17 cellular contexts compared by ENCODE assay signal in genomic region chr3:43062556-43063040, GRCh38.
DNase-seq lines count a peak whose midpoint lies in the region; ATAC-seq, FAIRE-seq and TF ChIP-seq lines count a peak whose summit lies in the region.
"Had no signal": no experiment of that assay in that cellular context is flagged by ENCODE, and none has a peak within 500 bp of the region (broad histone marks: within the 10 kb centered on the region; RNA-seq: fewer than 3 reads in every experiment).

No MANE protein-coding gene starts in this region.

- no peak for TF ChIP-seq POLR2A in H54 (IDR thresholded peaks at IDR 0.05; ENCODE audit: low read depth, low read length)

- H3K36me3 ChIP-seq in BLaER1 (no peaks in the 10 kb centered on the region), KOPT-K1 (ENCODE audit: insufficient read depth, low read length) (no peaks in the 10 kb centered on the region)

- CTCF ChIA-PET in HEK293T (lab: Yijun Ruan, JAX), result no interaction called here

- no peak overlapping the region for H3K4me3 ChIP-seq in BLaER1
- H3K4me3 ChIP-seq in choroid plexus epithelial cell (ENCODE audit: low read depth, low read length), result no peak overlapping the region
- H3K4me3 ChIP-seq: psoas muscle had no signal

- no peak for ATAC-seq in GM19455 (IDR thresholded peaks at IDR 0.05; ENCODE audit: unreplicated experiment)
- ATAC-seq: stimulated activated naive B cell treated with anti-CD40 and anti-IgM and Interleukin-4, amounts not matched to agents 10 μg/mL and 1 μg/mL and 100 μg/mL, for 72 hours had no signal

- H3K9me3 ChIP-seq in BLaER1 (peaks cover 8% of the 10 kb centered on the region; the same call in 1 of the 2 replicates), KOPT-K1 (ENCODE audit: insufficient read depth, low read length, poor library complexity, severe bottlenecking) (no peaks in the 10 kb centered on the region)
- H3K9me3 ChIP-seq: psoas muscle had no signal

- DNase-seq in choroid plexus epithelial cell (ENCODE audit: low read depth), result peak; percentile 7
- peak; percentile 58 for DNase-seq in iPS-NIHi7 (ENCODE audit: extremely low spot score)
- DNase-seq in HEK293T (ENCODE audit: extremely low spot score), result no peak
- DNase-seq in H54 (ENCODE audit: insufficient read length, low spot score), result no peak
- DNase-seq in stimulated activated CD8-positive, alpha-beta memory T cell treated with anti-CD3 and anti-CD28 coated beads, Interleukin-4, amount 100 ng/mL, for 48 hours, result no peak
- DNase-seq: activated CD4-positive, CD25-positive, alpha-beta regulatory T cell; activated effector memory CD4-positive, alpha-beta T cell treated with anti-CD3 and anti-CD28 coated beads, Interleukin-2, amount 50 U/mL, for 16 hours; EL; HFFc6; NCI-H1436 treated with DMSO at 0.1 percent for 48 hours; nephron progenitor cell; psoas muscle; stimulated activated naive B cell treated with anti-CD40 and anti-IgM and Interleukin-4, amounts not matched to agents 10 μg/mL and 1 μg/mL and 100 μg/mL, for 72 hours had no signal

- no peak overlapping the region for H3K9ac ChIP-seq in BLaER1

- TF ChIP-seq CTCF in choroid plexus epithelial cell (conservative IDR thresholded peaks at IDR 0.05; ENCODE audit: low read depth, low read length), result no peak

- no peaks in the 10 kb centered on the region for H4K20me1 ChIP-seq in BLaER1

- H3K27me3 ChIP-seq in BLaER1, result no peaks in the 10 kb centered on the region

- H3K4me2 ChIP-seq in BLaER1, result peak overlapping the region; percentile 32

- peaks cover 10% of the 10 kb centered on the region for H3K4me1 ChIP-seq in BLaER1
- H3K4me1 ChIP-seq: psoas muscle had no signal

- POLR2A ChIA-PET in HEK293T (lab: Yijun Ruan, JAX), result no interaction called here

- FAIRE-seq in H54 (lab: Jason Lieb, UNC), result no peak
- FAIRE-seq: colon had no signal

- no peak overlapping the region for H3K27ac ChIP-seq in BLaER1
- H3K27ac ChIP-seq in KOPT-K1 (ENCODE audit: low read depth, low read length, poor library complexity, severe bottlenecking), result peak overlapping the region; percentile 70
- H3K27ac ChIP-seq: psoas muscle had no signal

TF ChIP-seq in HEK293T, 16 proteins besides CTCF, POLR2A, EP300 and RAD21:
- TF ChIP-seq LEF1 (IDR thresholded peaks at IDR 0.05; ENCODE audit: borderline replicate concordance) (no peak), ARNT (IDR thresholded peaks at IDR 0.05) (no peak), FOXA1 (IDR thresholded peaks at IDR 0.05) (no peak), SUZ12 (IDR thresholded peaks at IDR 0.05) (no peak), ELF4 (IDR thresholded peaks at IDR 0.05) (no peak), SP1 (IDR thresholded peaks at IDR 0.05) (no peak)
- TF ChIP-seq, protein P1, sequence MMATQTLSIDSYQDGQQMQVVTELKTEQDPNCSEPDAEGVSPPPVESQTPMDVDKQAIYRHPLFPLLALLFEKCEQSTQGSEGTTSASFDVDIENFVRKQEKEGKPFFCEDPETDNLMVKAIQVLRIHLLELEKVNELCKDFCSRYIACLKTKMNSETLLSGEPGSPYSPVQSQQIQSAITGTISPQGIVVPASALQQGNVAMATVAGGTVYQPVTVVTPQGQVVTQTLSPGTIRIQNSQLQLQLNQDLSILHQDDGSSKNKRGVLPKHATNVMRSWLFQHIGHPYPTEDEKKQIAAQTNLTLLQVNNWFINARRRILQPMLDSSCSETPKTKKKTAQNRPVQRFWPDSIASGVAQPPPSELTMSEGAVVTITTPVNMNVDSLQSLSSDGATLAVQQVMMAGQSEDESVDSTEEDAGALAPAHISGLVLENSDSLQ (IDR thresholded peaks at IDR 0.05), result no peak

Comparison
In these comparisons a context has a peak if more than half of its experiments do, and no peak if none do; other contexts are left out.
1. DNase-seq: peak in choroid plexus epithelial cell (single experiment) and iPS-NIHi7 (single experiment); none in HEK293T (single experiment), H54 (single experiment) and stimulated activated CD8-positive, alpha-beta memory T cell treated with anti-CD3 and anti-CD28 coated beads, Interleukin-4, amount 100 ng/mL, for 48 hours (single experiment).